14 cellular contexts compared by ENCODE assay signal in the genomic region with DNA sequence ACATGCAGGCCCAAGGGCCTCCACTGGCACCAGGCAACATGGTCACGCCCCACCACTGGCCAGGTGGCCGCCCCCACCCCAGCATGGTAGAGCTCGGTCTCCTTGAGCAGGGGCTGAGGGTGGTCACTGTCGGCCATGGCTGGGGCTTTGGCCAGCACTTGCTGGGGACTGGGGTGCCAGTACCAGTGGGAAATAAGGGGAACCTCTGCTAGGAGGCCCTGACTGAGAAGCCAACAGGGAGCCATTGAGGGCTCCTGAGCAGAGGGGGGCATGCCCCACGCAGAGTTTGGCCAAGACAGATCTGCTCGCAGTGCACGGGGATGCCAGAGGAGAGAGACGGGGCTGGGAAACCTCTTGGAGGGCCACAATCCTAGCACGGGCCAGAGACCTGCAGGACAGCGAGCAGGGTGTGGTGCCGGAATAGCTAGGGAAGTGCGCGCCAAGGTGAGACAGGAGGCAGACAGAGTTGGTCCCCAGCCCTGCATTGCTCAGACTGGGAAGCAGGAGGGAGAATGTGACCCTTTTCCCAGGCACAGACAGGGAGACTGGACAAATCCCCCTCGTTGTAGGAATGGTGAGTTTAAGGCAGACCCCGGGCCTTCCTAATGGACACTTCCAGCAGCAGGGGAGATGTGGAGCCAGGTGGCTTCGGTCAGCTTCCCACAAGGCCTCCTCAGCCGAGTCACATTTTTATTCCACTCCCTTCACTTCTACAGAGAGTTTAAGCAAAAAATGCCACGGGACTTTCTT.
"Had no signal": no experiment of that assay in that cellular context is flagged by ENCODE, and none has a peak within 500 bp of the region (broad histone marks: within the 10 kb centered on the region; RNA-seq: fewer than 3 reads in every experiment).

No MANE protein-coding gene starts in this region.

- H3K9me3 ChIP-seq: colonic mucosa, gastrocnemius medialis, right atrium auricular region had no signal

- H3K27ac ChIP-seq: cardiac muscle cell, colonic mucosa, gastrocnemius medialis, right atrium auricular region, SK-N-MC, skin epidermis, tibial nerve, VCaP had no signal

- DNase-seq: activated CD4-positive, alpha-beta T cell treated with anti-CD3 and anti-CD28 coated beads for 4 hours; activated T-cell treated with anti-CD3 and anti-CD28 coated beads, Interleukin-2, amount 50 U/mL, for 1 hour; colonic mucosa; effector CD8-positive, alpha-beta T cell; gastrocnemius medialis; midbrain; naive B cell; T-helper 1 cell had no signal

- H3K4me3 ChIP-seq: cardiac muscle cell, colonic mucosa, gastrocnemius medialis, right atrium auricular region, SK-N-MC, skin epidermis, tibial nerve had no signal

- H3K27ac Mint-ChIP-seq: naive B cell had no signal

- ATAC-seq: gastrocnemius medialis had no signal

- H3K27me3 ChIP-seq: colonic mucosa, gastrocnemius medialis, right atrium auricular region, tibial nerve had no signal

- H3K36me3 ChIP-seq: cardiac muscle cell, colonic mucosa, gastrocnemius medialis, right atrium auricular region, tibial nerve had no signal

- H3K4me1 ChIP-seq: colonic mucosa, gastrocnemius medialis, right atrium auricular region, tibial nerve had no signal
